In genomic region chr3:97821413-97821809, GRCh38 we compare ENCODE assay signal across 8 cellular contexts. TPM values are rescaled to one million over a fixed set of nuclear protein-coding genes. Genes with fewer than 3 reads are reported as not detected.
A peak's percentile ranks its signal among the peaks of the same experiment; 100 is the strongest.
DNase-seq lines count a peak whose midpoint lies in the region; ATAC-seq and TF ChIP-seq lines count a peak whose summit lies in the region.

No MANE protein-coding gene starts in this region.

- H3K36me3 Mint-ChIP-seq in activated B cell treated with CpG ODN at 0.5 μM for 24 hours (ENCODE audit: low read depth) = no peaks in the 10 kb centered on the region

- no peaks in the 10 kb centered on the region for H3K9me3 ChIP-seq in mesodermal cell (ENCODE audit: control insufficient read depth, low read length)

- ATAC-seq in GM21423 (IDR thresholded peaks at IDR 0.05; ENCODE audit: unreplicated experiment) = peak; percentile 40
- ATAC-seq in activated B cell treated with CpG ODN at 0.5 μM for 24 hours (ENCODE audit: low read depth) = peak; percentile 22
- ATAC-seq in stimulated activated naive CD8-positive, alpha-beta T cell treated with anti-CD3 and anti-CD28 coated beads, Interleukin-15, amount 100 ng/mL, for 72 hours = peak; percentile 66

- H3K27ac ChIP-seq in mesodermal cell (ENCODE audit: low read depth, low read length, severe bottlenecking) = no peak overlapping the region

- no peak for TF ChIP-seq CTCF in activated B cell treated with CpG ODN at 0.5 μM for 24 hours (IDR thresholded peaks at IDR 0.05)

- H3K4me1 ChIP-seq in mesodermal cell (ENCODE audit: control insufficient read depth, insufficient read depth, low read length, poor library complexity, severe bottlenecking) = peaks cover 7% of the 10 kb centered on the region

- peaks cover 21% of the 10 kb centered on the region for H3K4me1 Mint-ChIP-seq in activated B cell treated with CpG ODN at 0.5 μM for 24 hours
- peaks cover 27% of the 10 kb centered on the region for H3K4me1 Mint-ChIP-seq in stimulated activated naive CD8-positive, alpha-beta T cell treated with anti-CD3 and anti-CD28 coated beads, Interleukin-15, amount 100 ng/mL, for 72 hours

- no peaks in the 10 kb centered on the region for H3K36me3 ChIP-seq in mesodermal cell (ENCODE audit: control insufficient read depth, insufficient read depth, low read length)

- intact Hi-C loops in activated B cell treated with CpG ODN at 0.5 μM for 24 hours (cut with micrococcal nuclease) = loop anchor here (1.0 kb wide), 3 partner anchors 57 to 702 kb away; partner anchors contain the start of gene ARL6

- H3K4me3 Mint-ChIP-seq in activated B cell treated with CpG ODN at 0.5 μM for 24 hours = peak overlapping the region; percentile 88
- peak overlapping the region; percentile 90 to 91 for H3K4me3 Mint-ChIP-seq in stimulated activated naive CD8-positive, alpha-beta T cell treated with anti-CD3 and anti-CD28 coated beads, Interleukin-15, amount 100 ng/mL, for 72 hours

- 0 to 8% methylated on average over 14 to 16 of the region's 22 CpGs for WGBS in mesodermal cell (ENCODE audit: insufficient coverage in 2 of 2), 2 experiments

- CTCF ChIA-PET in activated B cell treated with CpG ODN at 0.5 μM for 24 hours (lab: Charles Lee) = interaction anchor here (1.4 kb wide), 1 partner anchor 202 kb away, joined by 8 read pairs; no protein-coding TSS in a partner anchor

- peaks cover 47% of the 10 kb centered on the region for H3K27me3 Mint-ChIP-seq in activated B cell treated with CpG ODN at 0.5 μM for 24 hours
- peaks cover 49% of the 10 kb centered on the region for H3K27me3 Mint-ChIP-seq in stimulated activated naive CD8-positive, alpha-beta T cell treated with anti-CD3 and anti-CD28 coated beads, Interleukin-15, amount 100 ng/mL, for 72 hours

- DNase-seq in DMS79 treated with DMSO at 0.1 percent for 48 hours (lab: John Stamatoyannopoulos, UW) (peak; percentile 83), HPDE6-E6E7 (ENCODE audit: extremely low spot score) (peak; percentile 14), activated B cell treated with CpG ODN at 0.5 μM for 24 hours (no peak), ecto neural progenitor cell (ENCODE audit: low spot score) (no peak)
- peak; percentile 30 for DNase-seq in effector CD4-positive, alpha-beta T cell
- DNase-seq in stimulated activated naive CD8-positive, alpha-beta T cell treated with anti-CD3 and anti-CD28 coated beads, Interleukin-15, amount 100 ng/mL, for 72 hours = no peak

- POLR2A ChIA-PET in activated B cell treated with CpG ODN at 0.5 μM for 24 hours (lab: Charles Lee) = interaction anchor here (1.1 to 1.3 kb wide), 3 partner anchors 57 to 701 kb away, joined by 4 to 5 read pairs (median 4); partner anchors contain the start of genes ARL6 and CLDND1

- no peak overlapping the region for H3K27ac Mint-ChIP-seq in activated B cell treated with CpG ODN at 0.5 μM for 24 hours
- no peak overlapping the region for H3K27ac Mint-ChIP-seq in stimulated activated naive CD8-positive, alpha-beta T cell treated with anti-CD3 and anti-CD28 coated beads, Interleukin-15, amount 100 ng/mL, for 72 hours

- no peaks in the 10 kb centered on the region for H3K9me3 Mint-ChIP-seq in activated B cell treated with CpG ODN at 0.5 μM for 24 hours
- no peaks in the 10 kb centered on the region for H3K9me3 Mint-ChIP-seq in stimulated activated naive CD8-positive, alpha-beta T cell treated with anti-CD3 and anti-CD28 coated beads, Interleukin-15, amount 100 ng/mL, for 72 hours

- peak overlapping the region; percentile 77 for H3K4me3 ChIP-seq in mesodermal cell (ENCODE audit: extremely low read depth, insufficient read depth, low read length, poor library complexity, severe bottlenecking)

RNA-seq across cellular contexts. Expression of gene CRYBG3, which starts 0.4 kb away (rescaled TPM):
- 1.5 TPM in 2 replicates for total RNA-seq in activated B cell treated with CpG ODN at 0.5 μM for 24 hours
- 3.9 TPM for polyA plus RNA-seq in mesodermal cell (2013, experiment 1 of 2)
- polyA plus RNA-seq in mesodermal cell (2013, experiment 2 of 2) = 5.1 TPM

RNA-seq across cellular contexts. Expression of gene ARL6, which starts 56.9 kb away (rescaled TPM):
- 2.5 and 4.2 TPM in 2 replicates for total RNA-seq in activated B cell treated with CpG ODN at 0.5 μM for 24 hours
- 8.6 TPM for polyA plus RNA-seq in mesodermal cell (2013, experiment 1 of 2)
- 7.5 TPM for polyA plus RNA-seq in mesodermal cell (2013, experiment 2 of 2)

Comparison
In these comparisons a context has a peak if more than half of its experiments do, and no peak if none do; other contexts are left out.
1. DNase-seq: peak in DMS79 treated with DMSO at 0.1 percent for 48 hours (single experiment), HPDE6-E6E7 (single experiment) and effector CD4-positive, alpha-beta T cell (single experiment); none in activated B cell treated with CpG ODN at 0.5 μM for 24 hours (single experiment), stimulated activated naive CD8-positive, alpha-beta T cell treated with anti-CD3 and anti-CD28 coated beads, Interleukin-15, amount 100 ng/mL, for 72 hours (0 of 2) and ecto neural progenitor cell (single experiment).
2. Peak in every context shown above with its lines, with median percentiles within 50 percentile points of each other: ATAC-seq.